ENCODE assay signal across 26 cellular contexts in genomic region chr14:73780391-73780790, GRCh38.
DNase-seq lines count a peak whose midpoint lies in the region; ATAC-seq, FAIRE-seq and TF ChIP-seq lines count a peak whose summit lies in the region.
"Had no signal": no experiment of that assay in that cellular context is flagged by ENCODE, and none has a peak within 500 bp of the region (broad histone marks: within the 10 kb centered on the region; RNA-seq: fewer than 3 reads in every experiment).

No MANE protein-coding gene starts in this region.

- H3K27ac ChIP-seq in BLaER1 (peak overlapping the region; percentile 42), GM12878 (ENCODE audit: control insufficient read depth, insufficient read depth) (peak overlapping the region; percentile 55), parathyroid adenoma (peak overlapping the region; percentile 2), colonic mucosa (no peak overlapping the region)
- no peak overlapping the region for H3K27ac ChIP-seq in CD4-positive, alpha-beta memory T cell (ENCODE audit: low read depth, low read length)
- H3K27ac ChIP-seq: epithelial cell of prostate, upper lobe of left lung had no signal

- SMC1A ChIA-PET in GM12878 (lab: Charles Lee; ENCODE audit: uncharacterized antibody, unreplicated experiment), result interaction anchor here (0.6 to 10.7 kb wide), 5 partner anchors 9 to 43 kb away, joined by 3 to 280 read pairs (median 6); a partner anchor contains a TSS

- H3K27ac Mint-ChIP-seq in CD4-positive, alpha-beta memory T cell, result peak overlapping the region in 5 of 7 donors; percentile 51 to 73 (median 61)
- H3K27ac Mint-ChIP-seq: T-helper 1 cell treated with Interleukin-12 subunit alpha and Interleukin-12 subunit beta and Interleukin-4 antibody, amounts not matched to agents 30 μg/mL and 1 μg/mL, for 36 hours had no signal

- FAIRE-seq in GM12878 (lab: Jason Lieb, UNC) (no peak), HTR-8/SVneo (lab: Jason Lieb, UNC) (no peak)
- FAIRE-seq: bronchial epithelial cell, colon had no signal

- no peaks in the 10 kb centered on the region for H3K9me3 ChIP-seq in BLaER1
- H3K9me3 ChIP-seq in CD4-positive, alpha-beta memory T cell (ENCODE audit: control insufficient read depth in 1 of 2, low read length in 2 of 2), result no peaks in the 10 kb centered on the region
- H3K9me3 ChIP-seq in GM12878 (replicated peaks; ENCODE audit: control insufficient read depth, insufficient read depth, low read length), result no peaks in the 10 kb centered on the region
- H3K9me3 ChIP-seq in parathyroid adenoma (ENCODE audit: control insufficient read depth, low read length), result no peaks in the 10 kb centered on the region
- H3K9me3 ChIP-seq in colonic mucosa, result no peaks in the 10 kb centered on the region
- H3K9me3 ChIP-seq: upper lobe of left lung had no signal

- H4K20me1 ChIP-seq in BLaER1 (peaks cover 84% of the 10 kb centered on the region), GM12878 (ENCODE audit: control insufficient read depth, insufficient read depth) (no peaks in the 10 kb centered on the region)

- H3K27me3 ChIP-seq in BLaER1 (no peaks in the 10 kb centered on the region), GM12878 (replicated peaks in 1 of 2; ENCODE audit: control insufficient read depth in 2 of 2, insufficient read depth in 2 of 2, low read length in 1 of 2) (no peaks in the 10 kb centered on the region), parathyroid adenoma (ENCODE audit: control insufficient read depth, insufficient read depth, low read length) (no peaks in the 10 kb centered on the region), colonic mucosa (no peaks in the 10 kb centered on the region)
- H3K27me3 ChIP-seq in CD4-positive, alpha-beta memory T cell (ENCODE audit: insufficient read depth, low read length), result no peaks in the 10 kb centered on the region
- H3K27me3 ChIP-seq: upper lobe of left lung had no signal

- H3K4me3 ChIP-seq in BLaER1 (no peak overlapping the region), GM12878 (0 out of 2 replicates have a peak overlapping the region, but pooled peaks have one; percentile 22), parathyroid adenoma (ENCODE audit: low read depth, low read length) (no peak overlapping the region), colonic mucosa (no peak overlapping the region)
- H3K4me3 ChIP-seq in CD4-positive, alpha-beta memory T cell (ENCODE audit: low read length in 2 of 2), result no peak overlapping the region
- H3K4me3 ChIP-seq: upper lobe of left lung had no signal

- no peak for TF ChIP-seq RAD21 in GM12878 (IDR thresholded peaks at IDR 0.05; ENCODE audit: insufficient read depth, low read depth, low read length)

- H3K36me3 ChIP-seq in BLaER1, result peaks cover 30% of the 10 kb centered on the region
- H3K36me3 ChIP-seq in CD4-positive, alpha-beta memory T cell (ENCODE audit: insufficient read depth, low read length), result peaks cover 5% of the 10 kb centered on the region
- H3K36me3 ChIP-seq in GM12878 (ENCODE audit: control insufficient read depth in 2 of 2, insufficient read depth in 2 of 2, low read length in 1 of 2), result peaks cover 0 to 5% of the 10 kb centered on the region in 2 experiments; a peak in 2 of 4 replicates
- H3K36me3 ChIP-seq in parathyroid adenoma (ENCODE audit: control insufficient read depth, insufficient read depth, low read length), result no peaks in the 10 kb centered on the region
- H3K36me3 ChIP-seq in colonic mucosa, result no peaks in the 10 kb centered on the region

- no peaks in the 10 kb centered on the region for H3K9me3 Mint-ChIP-seq in CD4-positive, alpha-beta memory T cell
- H3K9me3 Mint-ChIP-seq: stimulated activated naive B cell treated with anti-CD40 and anti-IgM and Interleukin-4, amounts not matched to agents 10 μg/mL and 1 μg/mL and 100 μg/mL, for 72 hours; T-helper 1 cell treated with Interleukin-12 subunit alpha and Interleukin-12 subunit beta and Interleukin-4 antibody, amounts not matched to agents 30 μg/mL and 1 μg/mL, for 36 hours had no signal

- no peak for DNase-seq in CD4-positive, alpha-beta memory T cell
- DNase-seq in GM12878 (ENCODE audit: low read depth, low spot score), result no peak
- no peak for DNase-seq in posterior vena cava (ENCODE audit: low spot score)
- DNase-seq in colonic mucosa, result no peak
- DNase-seq in HTR-8/SVneo (ENCODE audit: insufficient read length, low spot score), result no peak
- DNase-seq: activated CD4-positive, alpha-beta T cell treated with anti-CD3 and anti-CD28 coated beads, Interleukin-2, amount 50 U/mL, for 48 hours; activated naive CD4-positive, alpha-beta T cell treated with Interleukin-2 at 50 U/mL for 16 hours; amygdala; DND-41; effector CD4-positive, alpha-beta T cell; GOT3; mesenchymal stem cell; NCI-H1092; NCI-H1694 treated with DMSO at 0.1 percent for 48 hours; OCI-M1; stimulated activated naive B cell treated with anti-CD40 and anti-IgM and Interleukin-4, amounts not matched to agents 10 μg/mL and 1 μg/mL and 100 μg/mL, for 72 hours; upper lobe of left lung had no signal

- no peak for TF ChIP-seq POLR2A in GM12878 (IDR thresholded peaks at IDR 0.05; ENCODE audit: low read depth, low read length)

- 58% methylated on average over 4 of the region's 4 CpGs for WGBS in GM12878 (ENCODE audit: insufficient coverage, insufficient replicate concordance, low lambda C conversion rate, missing lambda C conversion rate)

- H3K9ac ChIP-seq in BLaER1 (no peak overlapping the region), GM12878 (ENCODE audit: control insufficient read depth, insufficient read depth, low read length) (no peak overlapping the region), parathyroid adenoma (no peak overlapping the region), colonic mucosa (ENCODE audit: low read depth in 2 of 2, low read length in 2 of 2) (peak overlapping the region in 1 of 2 donors; percentile 4)

- H3K4me1 Mint-ChIP-seq in CD4-positive, alpha-beta memory T cell, result peaks cover 50 to 83% (median 68%) of the 10 kb centered on the region in 4 donors

- H3K79me2 ChIP-seq in GM12878 (ENCODE audit: control insufficient read depth, insufficient read depth, low read length) (peaks cover 81% of the 10 kb centered on the region), parathyroid adenoma (peaks cover 73% of the 10 kb centered on the region)

- in situ Hi-C loops in GM12878 (cut with MboI), result no loop called here

- CTCF ChIA-PET in CD4-positive, alpha-beta memory T cell (lab: Charles Lee; ENCODE audit: partially characterized antibody), result interaction anchor here (1.0 kb wide), 2 partner anchors 8 to 20 kb away, joined by 3 to 5 read pairs; a partner anchor contains a TSS
- CTCF ChIA-PET in GM12878 (lab: Yijun Ruan, JAX), result interaction anchor here (1.0 to 8.2 kb wide), 4 partner anchors 9 to 27 kb away, joined by 3 to 91 read pairs (median 6); no protein-coding TSS in a partner anchor

- H3K27me3 Mint-ChIP-seq in CD4-positive, alpha-beta memory T cell, result no peaks in the 10 kb centered on the region
- H3K27me3 Mint-ChIP-seq: stimulated activated naive B cell treated with anti-CD40 and anti-IgM and Interleukin-4, amounts not matched to agents 10 μg/mL and 1 μg/mL and 100 μg/mL, for 72 hours had no signal

- POLR2A ChIA-PET in CD4-positive, alpha-beta memory T cell (lab: Charles Lee; ENCODE audit: partially characterized antibody), result interaction anchor here (0.8 to 1.7 kb wide), 3 partner anchors 8 to 22 kb away, joined by 3 to 7 read pairs (median 4); a partner anchor contains a TSS
- POLR2A ChIA-PET in GM12878 (lab: Charles Lee), result interaction anchor here (0.9 to 10.2 kb wide), 5 partner anchors 10 to 26 kb away, joined by 3 to 260 read pairs (median 8); a partner anchor contains a TSS

- BruUV-seq in GM12878 (replicated peaks; lab: Mats Ljungman, UMichigan), result TSS peak; percentile 48

- no peak for TF ChIP-seq EP300 in GM12878 (IDR thresholded peaks at IDR 0.05; ENCODE audit: borderline replicate concordance in 1 of 2, control insufficient read depth in 1 of 2, low read depth in 2 of 2, low read length in 2 of 2)

- intact Hi-C loops in CD4-positive, alpha-beta memory T cell (cut with micrococcal nuclease), result no loop called here
- intact Hi-C loops in GM12878 (cut with micrococcal nuclease; ENCODE audit: unreplicated experiment), result loop anchor here (1.0 kb wide), 1 partner anchor 8 kb away; no protein-coding TSS in a partner anchor
- intact Hi-C loops in posterior vena cava (cut with DNase I), result no loop called here
- intact Hi-C loops in colonic mucosa (cut with DNase I), result no loop called here

- H3K4me3 Mint-ChIP-seq in CD4-positive, alpha-beta memory T cell, result no peak overlapping the region
- H3K4me3 Mint-ChIP-seq: T-helper 1 cell treated with Interleukin-12 subunit alpha and Interleukin-12 subunit beta and Interleukin-4 antibody, amounts not matched to agents 30 μg/mL and 1 μg/mL, for 36 hours had no signal

- TF ChIP-seq CTCF in GM12878 (IDR thresholded peaks at IDR 0.05 in 2 of 3, conservative IDR thresholded peaks at IDR 0.05 in 1 of 3; ENCODE audit: control insufficient read depth in 2 of 3, extremely low read depth in 1 of 3, insufficient read depth in 1 of 3, low read depth in 3 of 3, low read length in 3 of 3), result no peak
- no peak for TF ChIP-seq CTCF in parathyroid adenoma (IDR thresholded peaks at IDR 0.05)
- no peak for TF ChIP-seq CTCF in colonic mucosa (IDR thresholded peaks at IDR 0.05)

- ATAC-seq in GM12878 (0 out of 3 replicates have a peak, but pooled peaks have one; percentile 5), HG03378 (IDR thresholded peaks at IDR 0.05; ENCODE audit: unreplicated experiment) (no peak)
- ATAC-seq: left lobe of liver; SK-N-SH treated with all-trans-retinoic acid at 6 μM for 48 hours; stimulated activated naive B cell treated with anti-CD40 and anti-IgM and Interleukin-4, amounts not matched to agents 10 μg/mL and 1 μg/mL and 100 μg/mL, for 72 hours had no signal

- H3K36me3 Mint-ChIP-seq in CD4-positive, alpha-beta memory T cell, result peaks cover 3 to 9% of the 10 kb centered on the region in 2 donors

- H2AFZ ChIP-seq in GM12878 (ENCODE audit: control insufficient read depth, low read depth, low read length) (no peak overlapping the region), parathyroid adenoma (no peak overlapping the region)

- H3K4me1 ChIP-seq in BLaER1 (peaks cover 93% of the 10 kb centered on the region), GM12878 (ENCODE audit: control insufficient read depth, insufficient read depth, low read length) (peaks cover 67% of the 10 kb centered on the region), parathyroid adenoma (peaks cover 69% of the 10 kb centered on the region), colonic mucosa (peaks cover 25% of the 10 kb centered on the region)
- peaks cover 68% of the 10 kb centered on the region for H3K4me1 ChIP-seq in CD4-positive, alpha-beta memory T cell (ENCODE audit: insufficient read depth, low read length)

- H3K4me2 ChIP-seq in BLaER1 (peak overlapping the region; percentile 36), GM12878 (ENCODE audit: control insufficient read depth, insufficient read depth) (peak overlapping the region; percentile 21; the same call in 1 of the 2 replicates), parathyroid adenoma (ENCODE audit: low read length) (no peak overlapping the region)

- RAD21 ChIA-PET in GM12878 (lab: Charles Lee; ENCODE audit: unreplicated experiment), result interaction anchor here (1.3 to 25.9 kb wide), 2 partner anchors 20 to 38 kb away, joined by 5 to 710 read pairs; a partner anchor contains a TSS

TF ChIP-seq in GM12878, 131 proteins besides CTCF, POLR2A, EP300 and RAD21:
- TF ChIP-seq EED (IDR thresholded peaks at IDR 0.05; ENCODE audit: low read depth) (0 out of 2 replicates have a peak, but pooled peaks have one; percentile 20), MTA2 (IDR thresholded peaks at IDR 0.05; ENCODE audit: low read depth) (no peak)

Comparison
In these comparisons a context has a peak if more than half of its experiments do, and no peak if none do; other contexts are left out.
1. H3K27ac ChIP-seq: peak in BLaER1 (single experiment), GM12878 (single experiment) and parathyroid adenoma (single experiment); none in CD4-positive, alpha-beta memory T cell (single experiment) and colonic mucosa (single experiment).